ENCODE assay signal across 19 cellular contexts in the genomic region with DNA sequence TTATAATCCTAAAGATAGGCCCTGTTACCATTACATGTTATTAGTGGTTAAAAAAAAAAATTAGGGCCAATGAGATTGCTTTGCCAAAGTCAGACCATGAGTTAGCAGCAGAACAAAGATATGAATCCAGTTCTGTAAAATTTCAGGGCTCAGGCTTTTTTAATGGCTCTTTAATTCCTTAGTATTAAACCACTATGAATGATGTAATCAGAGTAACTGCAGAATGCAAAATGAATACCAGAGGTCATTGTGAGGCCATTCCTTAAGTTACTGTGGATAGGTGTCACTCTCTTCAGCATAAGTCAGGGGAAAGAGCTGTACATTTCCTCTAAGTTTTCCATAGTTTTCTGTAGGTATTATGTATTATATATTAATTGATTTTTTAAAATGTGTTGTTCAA. TPM values are rescaled to one million over a fixed set of nuclear protein-coding genes. Genes with fewer than 3 reads are reported as not detected.
DNase-seq lines count a peak whose midpoint lies in the region; ATAC-seq and TF ChIP-seq lines count a peak whose summit lies in the region.
"Had no signal": no experiment of that assay in that cellular context is flagged by ENCODE, and none has a peak within 500 bp of the region (broad histone marks: within the 10 kb centered on the region; RNA-seq: fewer than 3 reads in every experiment).

No MANE protein-coding gene starts in this region.

- peaks cover 52% of the 10 kb centered on the region for H3K36me3 ChIP-seq in SK-N-MC (ENCODE audit: insufficient read depth, low read length)

- H3K4me3 ChIP-seq in SK-N-MC (no peak overlapping the region), fibroblast of mammary gland (ENCODE audit: control insufficient read depth, low read depth, low read length) (no peak overlapping the region)
- H3K4me3 ChIP-seq: gastroesophageal sphincter, lower lobe of right lung, psoas muscle, tibial nerve had no signal

- ATAC-seq in left cardiac atrium (no peak), GM21717 (IDR thresholded peaks at IDR 0.05; ENCODE audit: unreplicated experiment) (no peak)
- ATAC-seq: CD8-positive, alpha-beta T cell; gastroesophageal sphincter; lower lobe of right lung; natural killer cell; stimulated activated naive B cell treated with anti-CD40 and anti-IgM and Interleukin-4, amounts not matched to agents 10 μg/mL and 1 μg/mL and 100 μg/mL, for 72 hours had no signal

- no peak for TF ChIP-seq CTCF in fibroblast of mammary gland (conservative IDR thresholded peaks at IDR 0.05; ENCODE audit: control insufficient read depth, insufficient read depth, low read depth, low read length)

- no peak overlapping the region for H3K9ac ChIP-seq in SK-N-MC (ENCODE audit: insufficient read length)

- intact Hi-C loops in left cardiac atrium (cut with DNase I): no loop called here

- H3K9me3 ChIP-seq in SK-N-MC (ENCODE audit: low read depth, low read length): no peaks in the 10 kb centered on the region
- H3K9me3 ChIP-seq: gastroesophageal sphincter, lower lobe of right lung, psoas muscle, tibial nerve had no signal

- H3K27ac ChIP-seq in SK-N-MC: peak overlapping the region; percentile 17; the same call in 1 of the 2 replicates
- H3K27ac ChIP-seq: gastroesophageal sphincter, lower lobe of right lung, psoas muscle, tibial nerve had no signal

- DNase-seq in GM04504 (ENCODE audit: low read depth) (peak; percentile 4), SK-N-MC (ENCODE audit: low read depth, low spot score) (no peak), fibroblast of mammary gland (ENCODE audit: low read depth) (peak; percentile 11), stromal cell of bone marrow (ENCODE audit: low read depth) (peak; percentile 7), left cardiac atrium (no peak), NOMO-1 (lab: John Stamatoyannopoulos, UW; ENCODE audit: unreplicated experiment in 2 of 2) (no peak)
- DNase-seq: activated CD4-positive, CD25-positive, alpha-beta regulatory T cell; CD8-positive, alpha-beta T cell; DND-41; lower lobe of right lung; natural killer cell; NCI-H2029; NCI-H524 treated with DMSO at 0.1 percent for 48 hours; psoas muscle; stimulated activated naive B cell treated with anti-CD40 and anti-IgM and Interleukin-4, amounts not matched to agents 10 μg/mL and 1 μg/mL and 100 μg/mL, for 72 hours had no signal

RNA-seq across cellular contexts. Expression of a gene that starts 42.2 kb away (rescaled TPM):
- not detected for total RNA-seq in left cardiac atrium
- total RNA-seq: activated CD8-positive, alpha-beta memory T cell treated with anti-CD3 and anti-CD28 coated beads for 36 hours; gastroesophageal sphincter; lower lobe of right lung; natural killer cell; psoas muscle; tibial nerve had no signal

Comparison
In these comparisons a context has a peak if more than half of its experiments do, and no peak if none do; other contexts are left out.
1. DNase-seq: peak in GM04504 (single experiment), fibroblast of mammary gland (single experiment) and stromal cell of bone marrow (single experiment); none in SK-N-MC (single experiment), left cardiac atrium (single experiment) and NOMO-1 (0 of 2).